In genomic region chr11:126716456-126717083, GRCh38 we compare ENCODE assay signal across 8 cellular contexts.
DNase-seq lines count a peak whose midpoint lies in the region; ATAC-seq and TF ChIP-seq lines count a peak whose summit lies in the region.

No MANE protein-coding gene starts in this region.

- H3K27me3 ChIP-seq in BJ (ENCODE audit: control insufficient read depth, insufficient read depth, low read length) (no peaks in the 10 kb centered on the region), iPS DF 6.9 (ENCODE audit: control insufficient read depth, insufficient read depth, low read length) (no peaks in the 10 kb centered on the region)

- DNase-seq in BJ (ENCODE audit: low read depth) (no peak), NCI-H187 (lab: John Stamatoyannopoulos, UW) (peak; percentile 25 to 53), iPS DF 6.9 (ENCODE audit: low read depth, low spot score) (peak; percentile 33)
- DNase-seq in activated CD8-positive, alpha-beta memory T cell treated with anti-CD3 and anti-CD28 coated beads, Interleukin-2, amount 50 U/mL, for 48 hours, result peak; percentile 63
- DNase-seq in stimulated activated CD4-positive, alpha-beta T cell treated with anti-CD3 and anti-CD28 coated beads, TNF-alpha, amount 100 ng/mL, for 48 hours (ENCODE audit: low read depth in 3 of 3), result peak in 2 of 3 donors; percentile 19 to 26

- no peaks in the 10 kb centered on the region for H3K36me3 ChIP-seq in BJ (ENCODE audit: control insufficient read depth, insufficient read depth, low read length)
- H3K36me3 ChIP-seq in iPS DF 6.9 (ENCODE audit: control insufficient read depth, insufficient read depth, low read length), result no peaks in the 10 kb centered on the region

- H3K4me3 ChIP-seq in BJ (ENCODE audit: low read depth, low read length) (no peak overlapping the region), iPS DF 6.9 (ENCODE audit: low read length) (no peak overlapping the region)

- WGBS in iPS DF 6.9 (ENCODE audit: insufficient coverage, insufficient read length), result no CpG with 5 or more reads among the region's 4 CpGs

- POLR2A ChIA-PET in BJ (lab: Charles Lee), result no interaction called here

- TF ChIP-seq CTCF in BJ (IDR thresholded peaks at IDR 0.05; ENCODE audit: insufficient read depth, low read depth, low read length), result peak; percentile 69

- peak; percentile 45 for ATAC-seq in GM18868 (IDR thresholded peaks at IDR 0.05; ENCODE audit: unreplicated experiment)
- ATAC-seq in HG03520 (IDR thresholded peaks at IDR 0.05; ENCODE audit: unreplicated experiment), result no peak
- no peak for ATAC-seq in HG02610 (IDR thresholded peaks at IDR 0.05; ENCODE audit: unreplicated experiment)

- no peak overlapping the region for H3K27ac ChIP-seq in iPS DF 6.9 (ENCODE audit: low read length)

- H3K9me3 ChIP-seq in iPS DF 6.9 (ENCODE audit: control insufficient read depth, insufficient read depth, low read length), result no peaks in the 10 kb centered on the region

- CTCF ChIA-PET in BJ (lab: Yijun Ruan, JAX), result interaction anchor here (0.6 to 3.4 kb wide), 26 partner anchors 10 to 629 kb away, joined by 3 to 22 read pairs (median 4); no protein-coding TSS in a partner anchor

- no peaks in the 10 kb centered on the region for H3K4me1 ChIP-seq in iPS DF 6.9 (ENCODE audit: control insufficient read depth, insufficient read depth, low read length)
